8 cellular contexts compared by ENCODE assay signal in genomic region chr2:238107525-238108422, GRCh38. TPM values are rescaled to one million over a fixed set of nuclear protein-coding genes. Genes with fewer than 3 reads are reported as not detected.
A peak's percentile ranks its signal among the peaks of the same experiment; 100 is the strongest.
DNase-seq lines count a peak whose midpoint lies in the region; ATAC-seq, FAIRE-seq and TF ChIP-seq lines count a peak whose summit lies in the region.

No MANE protein-coding gene starts in this region.

- H3K4me1 ChIP-seq in liver (ENCODE audit: control insufficient read depth in 4 of 4, insufficient read depth in 4 of 4, low read length in 3 of 4) = peaks cover 4 to 18% (median 12%) of the 10 kb centered on the region in 4 donors

- no peak for TF ChIP-seq CTCF in liver (IDR thresholded peaks at IDR 0.05; ENCODE audit: low read depth, low read length, missing input control)

- peak; percentile 99 for FAIRE-seq in GM12892 (lab: Jason Lieb, UNC)

- no peak for TF ChIP-seq POLR2A in GM12892 (IDR thresholded peaks at IDR 0.05; ENCODE audit: low read depth, low read length)

- H3K36me3 ChIP-seq in liver (ENCODE audit: control insufficient read depth in 4 of 4, insufficient read depth in 3 of 4, low read depth in 1 of 4, low read length in 3 of 4) = no peaks in the 10 kb centered on the region

- DNase-seq in GM12892 (ENCODE audit: insufficient read length) = peak; percentile 81
- peak; percentile 33 for DNase-seq in NCI-H146 (lab: John Stamatoyannopoulos, UW)
- DNase-seq in HUDEP-2 (lab: John Stamatoyannopoulos, UW; ENCODE audit: unreplicated experiment in 76 of 76) = no peak
- no peak for DNase-seq in AG08395 (ENCODE audit: low spot score)
- DNase-seq in NCI-H526 treated with DMSO at 0.1 percent for 48 hours (lab: John Stamatoyannopoulos, UW) = no peak
- DNase-seq in OCI-M1 (lab: John Stamatoyannopoulos, UW) = no peak

- no peaks in the 10 kb centered on the region for H3K27me3 ChIP-seq in liver (ENCODE audit: control insufficient read depth in 4 of 4, insufficient read depth in 4 of 4, low read length in 3 of 4)

- peak; percentile 53 for ATAC-seq in GM21528 (IDR thresholded peaks at IDR 0.05; ENCODE audit: low FRiP score, unreplicated experiment)

- 60% methylated on average over 28 of the region's 28 CpGs for WGBS in liver

- peak overlapping the region; percentile 54 to 67 for H3K27ac ChIP-seq in liver (ENCODE audit: low read depth in 1 of 2, low read length in 2 of 2)

- H3K9ac ChIP-seq in liver (ENCODE audit: low read depth in 1 of 2, low read length in 2 of 2) = peak overlapping the region in 1 of 2 donors; percentile 2

- H3K4me3 ChIP-seq in liver (ENCODE audit: low read depth in 1 of 3, low read length in 3 of 3) = peak overlapping the region; percentile 20 to 42 (median 29)

- no peaks in the 10 kb centered on the region for H3K9me3 ChIP-seq in liver (ENCODE audit: control insufficient read depth in 4 of 4, low read length in 3 of 4)

- TF ChIP-seq RAD21 in liver (IDR thresholded peaks at IDR 0.05) = peak in 1 of 2 donors; percentile 65

TF ChIP-seq in liver, 16 proteins besides CTCF, POLR2A, EP300 and RAD21:
- TF ChIP-seq ZBTB33 (IDR thresholded peaks at IDR 0.05) = no peak
- no peak for TF ChIP-seq EGR1 (IDR thresholded peaks at IDR 0.05; ENCODE audit: low read depth in 2 of 2)
- peak; percentile 11 for TF ChIP-seq FOXA1 (IDR thresholded peaks at IDR 0.05)
- TF ChIP-seq HNF4A (conservative IDR thresholded peaks at IDR 0.05) = peak; percentile 89 to 93
- TF ChIP-seq GABPA (IDR thresholded peaks at IDR 0.05 in 1 of 2, conservative IDR thresholded peaks at IDR 0.05 in 1 of 2) = peak in 1 of 2 donors; percentile 47
- no peak for TF ChIP-seq TAF1 (conservative IDR thresholded peaks at IDR 0.05)
- no peak for TF ChIP-seq ATF3 (IDR thresholded peaks at IDR 0.05)
- TF ChIP-seq HNF4G (IDR thresholded peaks at IDR 0.05) = peak; percentile 63
- peak; percentile 93 to 95 for TF ChIP-seq RXRA (IDR thresholded peaks at IDR 0.05)
- no peak for TF ChIP-seq FOXA2 (IDR thresholded peaks at IDR 0.05)
- TF ChIP-seq YY1 (IDR thresholded peaks at IDR 0.05) = peak; percentile 53
- peak; percentile 61 for TF ChIP-seq SP1 (IDR thresholded peaks at IDR 0.05)
- no peak for TF ChIP-seq JUND (IDR thresholded peaks at IDR 0.05)
- TF ChIP-seq NR2F2 (IDR thresholded peaks at IDR 0.05) = no peak
- peak; percentile 34 for TF ChIP-seq REST (IDR thresholded peaks at IDR 0.05)
- TF ChIP-seq MAX (IDR thresholded peaks at IDR 0.05) = no peak

RNA-seq across cellular contexts. Expression of gene ESPNL, which starts 7.6 kb away (rescaled TPM):
- 0.61 TPM for polyA plus RNA-seq in GM12892 (2012; ENCODE audit: missing spikeins)
- under 1 TPM; 0.42 to 0.59 TPM for total RNA-seq in liver
- polyA plus RNA-seq in liver = under 1 TPM; 0.08 to 0.28 TPM

RNA-seq across cellular contexts. Expression of gene KLHL30, which starts 30.7 kb away (rescaled TPM):
- not detected for polyA plus RNA-seq in GM12892 (2012; ENCODE audit: missing spikeins)
- total RNA-seq in liver = under 1 TPM in 1 of 2 donors, not detected in 1; 0.08 TPM
- under 1 TPM in 1 of 2 donors, not detected in 1; 0.05 TPM for polyA plus RNA-seq in liver

RNA-seq across cellular contexts. Expression of gene SCLY, which starts 47.0 kb away (rescaled TPM):
- 19.4 TPM for polyA plus RNA-seq in GM12892 (2012; ENCODE audit: missing spikeins)
- 10 to 100 TPM; 23.5 to 39.2 TPM for total RNA-seq in liver
- 10 to 100 TPM; 21.6 to 26.6 TPM for polyA plus RNA-seq in liver

RNA-seq across cellular contexts. Expression of gene ERFE, which starts 51.0 kb away (rescaled TPM):
- polyA plus RNA-seq in GM12892 (2012; ENCODE audit: missing spikeins) = not detected
- 10 to 100 TPM in 1 of 2 donors, not detected in 1; 14.0 TPM for total RNA-seq in liver
- under 1 TPM in 1 of 2 donors, not detected in 1; 0.17 TPM for polyA plus RNA-seq in liver

Comparison
In these comparisons a context has a peak if more than half of its experiments do, and no peak if none do; other contexts are left out.
1. DNase-seq: peak in GM12892 (single experiment) and NCI-H146 (single experiment); none in HUDEP-2 (0 of 76), AG08395 (single experiment), NCI-H526 treated with DMSO at 0.1 percent for 48 hours (single experiment) and OCI-M1 (single experiment).